28 cellular contexts compared by ENCODE assay signal in the genomic region with DNA sequence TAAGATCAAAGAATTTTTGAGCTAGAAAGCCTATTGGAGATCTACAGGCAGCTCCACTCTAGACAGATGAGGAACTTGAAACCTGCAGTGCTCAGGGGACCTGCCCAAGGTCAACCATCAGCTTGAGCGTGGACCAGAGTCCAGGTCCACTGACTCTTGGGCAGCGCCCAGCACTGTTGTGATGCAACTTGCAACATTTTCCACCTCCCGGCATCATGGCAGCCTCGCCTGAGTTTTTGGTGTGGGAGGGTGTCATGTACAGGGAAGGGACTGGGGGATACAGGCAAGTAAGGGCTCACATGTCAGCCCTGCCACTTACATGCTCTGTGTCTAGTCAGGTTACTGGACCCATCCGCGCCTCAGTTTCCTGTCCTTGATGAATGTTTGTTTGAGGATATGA.
"Had no signal": no experiment of that assay in that cellular context is flagged by ENCODE, and none has a peak within 500 bp of the region (broad histone marks: within the 10 kb centered on the region; RNA-seq: fewer than 3 reads in every experiment).

No MANE protein-coding gene starts in this region.

- ATAC-seq: activated CD8-positive, alpha-beta T cell treated with anti-CD3 and anti-CD28 coated beads for 36 hours; activated T-cell treated with anti-CD3 and anti-CD28 coated beads, Interleukin-2, amount 50 U/mL, for 72 hours; activated T-helper 17 cell treated with anti-CD3 and anti-CD28 coated beads, Interleukin-2, amount 50 U/mL, for 72 hours; K562; Panc1 had no signal

- H3K36me3 ChIP-seq: brain microvascular endothelial cell, SJCRH30 had no signal

- H3K9me3 ChIP-seq: SJCRH30 had no signal

- H3K27me3 ChIP-seq: brain microvascular endothelial cell, SJCRH30 had no signal

- H3K27ac ChIP-seq: brain microvascular endothelial cell, SJCRH30, SK-N-MC had no signal

- H3K4me3 ChIP-seq: K562, SJCRH30, SK-N-MC had no signal

- H3K9me3 Mint-ChIP-seq: activated CD4-positive, alpha-beta T cell treated with anti-CD3 and anti-CD28 coated beads, Interleukin-2, amount 10 ng/mL, durations not matched to agents 24 days and 14 days; activated CD8-positive, alpha-beta T cell treated with anti-CD3 and anti-CD28 coated beads for 36 hours; activated naive CD8-positive, alpha-beta T cell treated with anti-CD3 and anti-CD28 coated beads for 36 hours; activated T-helper 17 cell treated with anti-CD3 and anti-CD28 coated beads, Interleukin-2, amount 50 U/mL, for 72 hours had no signal

- H3K27ac Mint-ChIP-seq: activated CD4-positive, alpha-beta T cell treated with anti-CD3 and anti-CD28 coated beads, Interleukin-2, amount 10 ng/mL, durations not matched to agents 24 days and 14 days; activated CD8-positive, alpha-beta T cell treated with anti-CD3 and anti-CD28 coated beads for 36 hours; activated naive CD8-positive, alpha-beta T cell treated with anti-CD3 and anti-CD28 coated beads for 36 hours; activated T-cell treated with anti-CD3 and anti-CD28 coated beads, Interleukin-2, amount 50 U/mL, for 72 hours; activated T-helper 17 cell treated with anti-CD3 and anti-CD28 coated beads, Interleukin-2, amount 50 U/mL, for 72 hours had no signal

- H3K27me3 Mint-ChIP-seq: activated CD8-positive, alpha-beta T cell treated with anti-CD3 and anti-CD28 coated beads for 36 hours; activated naive CD8-positive, alpha-beta T cell treated with anti-CD3 and anti-CD28 coated beads for 36 hours; activated T-helper 17 cell treated with anti-CD3 and anti-CD28 coated beads, Interleukin-2, amount 50 U/mL, for 72 hours had no signal

- DNase-seq: activated CD4-positive, alpha-beta T cell treated with anti-CD3 and anti-CD28 coated beads, Interleukin-2, amount 10 ng/mL, durations not matched to agents 24 days and 14 days; activated CD4-positive, alpha-beta T cell treated with anti-CD3 and anti-CD28 coated beads, Interleukin-2, amount 50 U/mL, for 4 hours; activated CD8-positive, alpha-beta T cell treated with anti-CD3 and anti-CD28 coated beads for 36 hours; activated effector memory CD4-positive, alpha-beta T cell treated with anti-CD3 and anti-CD28 coated beads, Interleukin-2, amount 50 U/mL, for 16 hours; activated naive CD4-positive, alpha-beta T cell; activated naive CD4-positive, alpha-beta T cell treated with anti-CD3 and anti-CD28 coated beads, Interleukin-2, amount 50 U/mL, for 16 hours; activated naive CD8-positive, alpha-beta T cell treated with anti-CD3 and anti-CD28 coated beads for 36 hours; activated T-cell treated with anti-CD3 and anti-CD28 coated beads, Interleukin-2, amount 50 U/mL, for 1 hour; activated T-cell treated with anti-CD3 and anti-CD28 coated beads, Interleukin-2, amount 50 U/mL, for 72 hours; amniotic stem cell; aorta; brain microvascular endothelial cell; NCI-H1092 treated with DMSO at 0.1 percent for 48 hours; NCI-H1417; NCI-H146; NCI-H187; NCI-H2029 treated with DMSO at 0.1 percent for 48 hours; NCI-H2107; NCI-H2171 treated with DMSO at 0.1 percent for 48 hours; NCI-H2227 treated with DMSO at 0.1 percent for 48 hours; NCI-H524 treated with DMSO at 0.1 percent for 48 hours; SHP77; SJCRH30; T1000 had no signal

- H3K4me3 Mint-ChIP-seq: activated CD4-positive, alpha-beta T cell treated with anti-CD3 and anti-CD28 coated beads, Interleukin-2, amount 10 ng/mL, durations not matched to agents 24 days and 14 days; activated CD8-positive, alpha-beta T cell treated with anti-CD3 and anti-CD28 coated beads for 36 hours; activated naive CD8-positive, alpha-beta T cell treated with anti-CD3 and anti-CD28 coated beads for 36 hours; activated T-cell treated with anti-CD3 and anti-CD28 coated beads, Interleukin-2, amount 50 U/mL, for 72 hours; activated T-helper 17 cell treated with anti-CD3 and anti-CD28 coated beads, Interleukin-2, amount 50 U/mL, for 72 hours had no signal
